Comparison of ENCODE assay signal across 3 cellular contexts in genomic region chr12:98939350-98939749, GRCh38.
TF ChIP-seq lines count a peak whose summit lies in the region.

No MANE protein-coding gene starts in this region.

TF ChIP-seq in Ishikawa, 13 proteins besides CTCF, POLR2A, EP300 and RAD21 (continued from another document):
- no peak for TF ChIP-seq USF1 (IDR thresholded peaks at IDR 0.05)

TF ChIP-seq in GM12878, 131 proteins besides CTCF, POLR2A, EP300 and RAD21 (continued from another document):
- TF ChIP-seq ATF3 (IDR thresholded peaks at IDR 0.05; ENCODE audit: borderline replicate concordance, extremely low read depth, low read depth, low read length) = no peak
- no peak for TF ChIP-seq USF2 (IDR thresholded peaks at IDR 0.05; ENCODE audit: borderline replicate concordance, low read depth, low read length)
- no peak for TF ChIP-seq ZBTB40 (IDR thresholded peaks at IDR 0.05; ENCODE audit: borderline replicate concordance)

TF ChIP-seq in liver, 16 proteins besides CTCF, POLR2A, EP300 and RAD21 (continued from another document):
- TF ChIP-seq REST (IDR thresholded peaks at IDR 0.05) (no peak), ATF3 (IDR thresholded peaks at IDR 0.05) (no peak), EGR1 (IDR thresholded peaks at IDR 0.05; ENCODE audit: low read depth in 2 of 2) (no peak), ZBTB33 (IDR thresholded peaks at IDR 0.05) (no peak), SP1 (IDR thresholded peaks at IDR 0.05) (no peak), YY1 (IDR thresholded peaks at IDR 0.05) (no peak), HNF4A (conservative IDR thresholded peaks at IDR 0.05) (no peak)
TF ChIP-seq in liver: peak in this region for 0.
